In the genomic region with DNA sequence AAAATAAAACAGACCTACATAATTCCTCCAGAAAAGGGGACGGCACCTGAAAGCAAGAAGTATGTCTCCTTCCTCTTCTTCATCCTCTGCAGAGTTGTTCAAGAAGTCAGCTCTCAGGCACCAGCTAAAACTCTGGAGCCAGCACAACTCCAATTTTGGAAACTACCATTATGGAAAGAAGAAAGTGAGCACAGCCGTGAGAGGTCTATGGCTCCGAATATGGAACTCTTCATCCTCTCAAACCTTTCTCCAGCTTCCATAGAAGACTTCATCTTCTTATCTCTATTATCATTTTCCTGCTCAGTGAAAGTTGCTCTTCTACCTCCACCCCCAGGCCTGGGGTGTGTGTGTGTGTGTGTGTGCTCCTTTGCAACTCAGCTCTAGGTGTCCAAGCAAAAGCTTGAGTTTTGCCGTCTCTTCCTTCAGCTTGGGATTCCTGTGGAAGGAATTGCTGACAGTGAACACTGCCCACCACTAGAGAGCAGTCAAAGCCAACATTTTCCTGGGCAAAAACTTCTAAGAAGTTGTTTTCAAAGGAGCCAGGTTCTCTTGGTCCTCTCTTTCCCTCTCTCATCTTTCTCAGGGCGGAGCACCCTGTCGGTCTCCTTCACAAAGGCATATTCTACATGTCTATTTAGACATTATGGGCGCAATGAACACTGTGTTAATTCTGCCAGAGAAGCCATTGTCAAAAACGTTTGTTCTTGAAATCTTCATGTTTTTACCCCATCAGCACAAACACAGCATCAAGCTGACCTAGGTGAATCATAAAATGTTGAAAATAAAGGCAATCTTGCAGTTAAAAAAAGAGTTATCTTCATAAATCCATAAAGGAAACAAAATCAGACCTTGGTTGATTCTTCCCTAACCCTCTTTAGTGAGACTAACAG, we compare ENCODE assay signal across 7 cellular contexts.
DNase-seq lines count a peak whose midpoint lies in the region; ATAC-seq and TF ChIP-seq lines count a peak whose summit lies in the region.

No MANE protein-coding gene starts in this region.

- TF ChIP-seq CTCF in KMS-11 (conservative IDR thresholded peaks at IDR 0.05; ENCODE audit: low read depth, low read length) (peak; percentile 62), neural crest cell (conservative IDR thresholded peaks at IDR 0.05) (peak; percentile 89)

- H3K79me2 ChIP-seq in KMS-11 (ENCODE audit: insufficient read depth, low read depth), result no peaks in the 10 kb centered on the region

- no peaks in the 10 kb centered on the region for H3K27me3 Mint-ChIP-seq in neural crest cell (ENCODE audit: low read depth)

- DNase-seq in GM03348 (ENCODE audit: low spot score) (peak; percentile 67), SJCRH30 (peak; percentile 36 to 74), fibroblast of gingiva (ENCODE audit: low read depth) (peak; percentile 50), neural crest cell (ENCODE audit: low read depth, low spot score) (peak; percentile 38)

- H2AFZ ChIP-seq in KMS-11 (ENCODE audit: low read depth), result no peak overlapping the region

- peaks cover 4% of the 10 kb centered on the region for H3K4me1 Mint-ChIP-seq in neural crest cell

- no peak overlapping the region for H3K4me3 Mint-ChIP-seq in neural crest cell

- H3K27me3 ChIP-seq in KMS-11 (ENCODE audit: insufficient read depth, low read depth), result no peaks in the 10 kb centered on the region
- no peaks in the 10 kb centered on the region for H3K27me3 ChIP-seq in SJCRH30

- no peaks in the 10 kb centered on the region for H3K9me3 ChIP-seq in SJCRH30 (replicated peaks)

- H4K20me1 ChIP-seq in KMS-11 (ENCODE audit: insufficient read depth), result no peaks in the 10 kb centered on the region

- H3K27ac ChIP-seq in KMS-11, result no peak overlapping the region
- H3K27ac ChIP-seq in SJCRH30, result no peak overlapping the region

- no peaks in the 10 kb centered on the region for H3K36me3 Mint-ChIP-seq in neural crest cell (ENCODE audit: low read depth)

- peaks cover 2% of the 10 kb centered on the region for H3K9me3 Mint-ChIP-seq in neural crest cell

- H3K36me3 ChIP-seq in KMS-11 (ENCODE audit: insufficient read depth) (no peaks in the 10 kb centered on the region), SJCRH30 (no peaks in the 10 kb centered on the region)

- H3K4me3 ChIP-seq in KMS-11 (IDR thresholded peaks at IDR 0.05; ENCODE audit: insufficient read depth, low read depth, low read length) (no peak overlapping the region), SJCRH30 (no peak overlapping the region)

- H3K9ac ChIP-seq in KMS-11, result no peak overlapping the region

- no peak overlapping the region for H3K4me2 ChIP-seq in KMS-11

- H3K4me1 ChIP-seq in KMS-11 (ENCODE audit: low read depth, poor library complexity, severe bottlenecking) (no peaks in the 10 kb centered on the region), SJCRH30 (no peaks in the 10 kb centered on the region)

- H3K27ac Mint-ChIP-seq in neural crest cell (ENCODE audit: unreplicated experiment), result no peak overlapping the region

- no peak for ATAC-seq in GM21723 (IDR thresholded peaks at IDR 0.05; ENCODE audit: unreplicated experiment)
- no peak for ATAC-seq in GM18861 (IDR thresholded peaks at IDR 0.05; ENCODE audit: unreplicated experiment)
